ENCODE assay signal across 15 cellular contexts in genomic region chr17:68459030-68459376, GRCh38. TPM values are rescaled to one million over a fixed set of nuclear protein-coding genes. Genes with fewer than 3 reads are reported as not detected.
A peak's percentile ranks its signal among the peaks of the same experiment; 100 is the strongest.
DNase-seq lines count a peak whose midpoint lies in the region; ATAC-seq lines count a peak whose summit lies in the region.
"Had no signal": no experiment of that assay in that cellular context is flagged by ENCODE, and none has a peak within 500 bp of the region (broad histone marks: within the 10 kb centered on the region; RNA-seq: fewer than 3 reads in every experiment).

No MANE protein-coding gene starts in this region.

- peak overlapping the region; percentile 94 for H3K9ac ChIP-seq in mesenchymal stem cell (ENCODE audit: low read length)
- no peak overlapping the region for H3K9ac ChIP-seq in mesendoderm (ENCODE audit: low read length)

- ATAC-seq in activated CD8-positive, alpha-beta memory T cell treated with anti-CD3 and anti-CD28 coated beads, Interleukin-2, amount 10 ng/mL, durations not matched to agents 7 days and 5 days: no peak
- peak; percentile 15 for ATAC-seq in GM21360 (IDR thresholded peaks at IDR 0.05; ENCODE audit: unreplicated experiment)
- peak; percentile 29 for ATAC-seq in HG03558 (IDR thresholded peaks at IDR 0.05; ENCODE audit: extremely low read depth, unreplicated experiment)
- ATAC-seq: PC-3 had no signal

- no peaks in the 10 kb centered on the region for H3K27me3 Mint-ChIP-seq in activated CD8-positive, alpha-beta memory T cell treated with anti-CD3 and anti-CD28 coated beads, Interleukin-2, amount 10 ng/mL, durations not matched to agents 7 days and 5 days

- DNase-seq in activated CD8-positive, alpha-beta memory T cell treated with anti-CD3 and anti-CD28 coated beads, Interleukin-2, amount 10 ng/mL, durations not matched to agents 7 days and 5 days: peak; percentile 57
- no peak for DNase-seq in activated CD8-positive, alpha-beta memory T cell treated with anti-CD3 and anti-CD28 coated beads, Interleukin-2, amount 50 U/mL, for 48 hours
- DNase-seq in mesenchymal stem cell: no peak
- no peak for DNase-seq in C1 segment of cervical spinal cord (lab: John Stamatoyannopoulos, UW)
- no peak for DNase-seq in mesendoderm
- no peak for DNase-seq in NAMALWA (ENCODE audit: low spot score)
- DNase-seq: activated CD8-positive, alpha-beta memory T cell treated with anti-CD3 and anti-CD28 coated beads, Interleukin-2, amount 50 U/mL, for 4 hours; central memory CD4-positive, alpha-beta T cell; DMS79 treated with DMSO at 0.1 percent for 48 hours; islet precursor cell; NCI-H2081; PC-3; stimulated activated naive CD4-positive, alpha-beta T cell treated with Interleukin-2 at 50 U/mL for 16 hours had no signal

- H3K79me2 ChIP-seq in mesendoderm (ENCODE audit: control insufficient read depth, insufficient read depth, low read length): no peaks in the 10 kb centered on the region

- H2BK15ac ChIP-seq in mesenchymal stem cell (ENCODE audit: low read depth, poor library complexity, severe bottlenecking): no peak overlapping the region
- H2BK15ac ChIP-seq in mesendoderm (replicated peaks; ENCODE audit: low read depth): no peak overlapping the region

- H4K91ac ChIP-seq in mesenchymal stem cell (ENCODE audit: low read length): no peak overlapping the region

- peaks cover 6% of the 10 kb centered on the region for H3K36me3 Mint-ChIP-seq in activated CD8-positive, alpha-beta memory T cell treated with anti-CD3 and anti-CD28 coated beads, Interleukin-2, amount 10 ng/mL, durations not matched to agents 7 days and 5 days

- no peak overlapping the region for H2AFZ ChIP-seq in mesenchymal stem cell (ENCODE audit: low read depth, low read length)

- CTCF ChIA-PET in activated CD8-positive, alpha-beta memory T cell treated with anti-CD3 and anti-CD28 coated beads, Interleukin-2, amount 10 ng/mL, durations not matched to agents 7 days and 5 days (lab: Charles Lee): interaction anchor here (1.1 to 17.7 kb wide), 10 partner anchors 9 to 286 kb away, joined by 3 to 260 read pairs (median 6); no protein-coding TSS in a partner anchor

- no peak overlapping the region for H3K18ac ChIP-seq in mesenchymal stem cell (ENCODE audit: low read depth in 1 of 2, low read length in 2 of 2)
- H3K18ac ChIP-seq in mesendoderm (ENCODE audit: low read length): no peak overlapping the region

- H4K5ac ChIP-seq in mesendoderm (ENCODE audit: low read length): no peak overlapping the region

- no peaks in the 10 kb centered on the region for H3K27me3 ChIP-seq in mesenchymal stem cell (ENCODE audit: control insufficient read depth in 1 of 2, insufficient read depth in 1 of 2, low read length in 2 of 2)
- no peaks in the 10 kb centered on the region for H3K27me3 ChIP-seq in mesendoderm (ENCODE audit: insufficient read depth, low read length, poor library complexity)

- H3K9me3 Mint-ChIP-seq in activated CD8-positive, alpha-beta memory T cell treated with anti-CD3 and anti-CD28 coated beads, Interleukin-2, amount 10 ng/mL, durations not matched to agents 7 days and 5 days (ENCODE audit: low read depth): no peaks in the 10 kb centered on the region

- H3K4ac ChIP-seq in mesenchymal stem cell (ENCODE audit: low read depth in 1 of 2, low read length in 2 of 2) (no peak overlapping the region), mesendoderm (ENCODE audit: low read depth, low read length) (no peak overlapping the region)

- H3K27ac ChIP-seq in mesenchymal stem cell (ENCODE audit: low read length, poor library complexity, severe bottlenecking): no peak overlapping the region
- H3K27ac ChIP-seq in mesendoderm (ENCODE audit: low read depth, low read length): no peak overlapping the region

- H3K23ac ChIP-seq in mesenchymal stem cell (ENCODE audit: low read length in 2 of 2) (no peak overlapping the region), mesendoderm (ENCODE audit: low read length) (no peak overlapping the region)

- H2AK5ac ChIP-seq in mesenchymal stem cell (ENCODE audit: low read length, severe bottlenecking) (no peak overlapping the region), mesendoderm (ENCODE audit: low read length) (no peak overlapping the region)

- H2BK5ac ChIP-seq in mesenchymal stem cell (ENCODE audit: low read depth, low read length, poor library complexity, severe bottlenecking): no peak overlapping the region
- no peak overlapping the region for H2BK5ac ChIP-seq in mesendoderm (ENCODE audit: low read length)

- H3K4me2 ChIP-seq in mesenchymal stem cell (ENCODE audit: low read length, poor library complexity, severe bottlenecking) (no peak overlapping the region), mesendoderm (ENCODE audit: low read length) (no peak overlapping the region)

- H3K9me3 ChIP-seq in mesenchymal stem cell (ENCODE audit: control insufficient read depth, low read length): no peaks in the 10 kb centered on the region

- H3K14ac ChIP-seq in mesenchymal stem cell (ENCODE audit: low read length in 2 of 2): no peak overlapping the region

- H3K4me3 Mint-ChIP-seq in activated CD8-positive, alpha-beta memory T cell treated with anti-CD3 and anti-CD28 coated beads, Interleukin-2, amount 10 ng/mL, durations not matched to agents 7 days and 5 days: peak overlapping the region; percentile 52

- peaks cover 2% of the 10 kb centered on the region for H3K79me1 ChIP-seq in mesenchymal stem cell (replicated peaks; ENCODE audit: low read length, poor library complexity, severe bottlenecking)
- no peaks in the 10 kb centered on the region for H3K79me1 ChIP-seq in mesendoderm (ENCODE audit: low read length)

- 52% methylated on average over 1 of the region's 1 CpG for WGBS in mesenchymal stem cell
- WGBS in mesendoderm (ENCODE audit: extremely low coverage, insufficient coverage, low lambda C conversion rate): no CpG with 5 or more reads among the region's 1 CpG

- peaks cover 0 to 9% of the 10 kb centered on the region in 2 experiments for H3K36me3 ChIP-seq in mesenchymal stem cell (ENCODE audit: control insufficient read depth in 1 of 2, insufficient read depth in 2 of 2, low read depth in 1 of 2, low read length in 2 of 2)
- H3K36me3 ChIP-seq in mesendoderm (ENCODE audit: control insufficient read depth, insufficient read depth, low read length): no peaks in the 10 kb centered on the region

- peak overlapping the region; percentile 94 for H3K27ac Mint-ChIP-seq in activated CD8-positive, alpha-beta memory T cell treated with anti-CD3 and anti-CD28 coated beads, Interleukin-2, amount 10 ng/mL, durations not matched to agents 7 days and 5 days

- no peak overlapping the region for H4K8ac ChIP-seq in mesenchymal stem cell (ENCODE audit: low read length)
- no peak overlapping the region for H4K8ac ChIP-seq in mesendoderm (ENCODE audit: low read depth, low read length)

- H3K4me1 ChIP-seq in mesenchymal stem cell (ENCODE audit: control insufficient read depth, insufficient read depth, low read depth, low read length) (peaks cover 7% of the 10 kb centered on the region), mesendoderm (ENCODE audit: control insufficient read depth, low read depth, low read length) (peaks cover 5% of the 10 kb centered on the region)

- peaks cover 83% of the 10 kb centered on the region for H3K4me1 Mint-ChIP-seq in activated CD8-positive, alpha-beta memory T cell treated with anti-CD3 and anti-CD28 coated beads, Interleukin-2, amount 10 ng/mL, durations not matched to agents 7 days and 5 days

- H2BK120ac ChIP-seq in mesenchymal stem cell (ENCODE audit: low read depth, low read length) (no peak overlapping the region), mesendoderm (ENCODE audit: low read depth, low read length) (no peak overlapping the region)

- H3K4me3 ChIP-seq in mesenchymal stem cell (ENCODE audit: insufficient read depth in 1 of 2, low read depth in 1 of 2, low read length in 2 of 2) (no peak overlapping the region), mesendoderm (ENCODE audit: low read length) (no peak overlapping the region)

- H2BK12ac ChIP-seq in mesenchymal stem cell (ENCODE audit: low read length in 2 of 2): no peak overlapping the region

- H3K56ac ChIP-seq in mesendoderm (ENCODE audit: low read length): no peak overlapping the region

RNA-seq across cellular contexts. Expression of gene WIPI1, which starts 1.7 kb away (rescaled TPM):
- total RNA-seq in activated CD8-positive, alpha-beta memory T cell treated with anti-CD3 and anti-CD28 coated beads, Interleukin-2, amount 10 ng/mL, durations not matched to agents 7 days and 5 days: 10 to 100 TPM; 45.5 to 47.7 TPM
- polyA plus RNA-seq in mesenchymal stem cell (2013, experiment 1 of 2): 197 TPM
- polyA plus RNA-seq in mesenchymal stem cell (2013, experiment 2 of 2): 194 TPM
- polyA plus RNA-seq in mesendoderm (2013, experiment 1 of 2): 10.7 TPM
- polyA plus RNA-seq in mesendoderm (2013, experiment 2 of 2): 11.0 TPM

RNA-seq across cellular contexts. Expression of gene PRKAR1A, which starts 53.2 kb away (rescaled TPM):
- 100 to 1,000 TPM; 215 to 293 TPM for total RNA-seq in activated CD8-positive, alpha-beta memory T cell treated with anti-CD3 and anti-CD28 coated beads, Interleukin-2, amount 10 ng/mL, durations not matched to agents 7 days and 5 days
- polyA plus RNA-seq in mesenchymal stem cell (2013, experiment 1 of 2): 168 TPM
- 173 TPM for polyA plus RNA-seq in mesenchymal stem cell (2013, experiment 2 of 2)
- 91.6 TPM for polyA plus RNA-seq in mesendoderm (2013, experiment 1 of 2)
- 93.2 TPM for polyA plus RNA-seq in mesendoderm (2013, experiment 2 of 2)
